ENCODE assay signal across 1 cellular context in genomic region chr10:71741671-71742070, GRCh38.
TF ChIP-seq lines count a peak whose summit lies in the region.

No MANE protein-coding gene starts in this region.

TF ChIP-seq in K562, 482 proteins besides CTCF, POLR2A, EP300 and RAD21 (continued from another document):
- TF ChIP-seq ZBTB33 (CRISPR knock-in tag; IDR thresholded peaks at IDR 0.05), result peak; percentile 78
- no peak for TF ChIP-seq AFF1 (IDR thresholded peaks at IDR 0.05; ENCODE audit: low read depth in 1 of 2, partially characterized antibody in 2 of 2)
- TF ChIP-seq MED1 (CRISPR knock-in tag; IDR thresholded peaks at IDR 0.05; ENCODE audit: borderline replicate concordance), result no peak
TF ChIP-seq in K562: peak in this region for 1.
